2 cellular contexts compared by ENCODE assay signal in genomic region chr12:91183565-91183964, GRCh38.
TF ChIP-seq lines count a peak whose summit lies in the region.

No MANE protein-coding gene starts in this region.

TF ChIP-seq in IMR-90, 13 proteins besides CTCF, POLR2A, EP300 and RAD21:
- TF ChIP-seq ELK1 (IDR thresholded peaks at IDR 0.05; ENCODE audit: borderline replicate concordance, low read depth, low read length) = no peak
- no peak for TF ChIP-seq SMC3 (IDR thresholded peaks at IDR 0.05; ENCODE audit: low read depth, low read length)
- TF ChIP-seq BHLHE40 (IDR thresholded peaks at IDR 0.05; ENCODE audit: low read depth, low read length) = no peak
- no peak for TF ChIP-seq CEBPB (IDR thresholded peaks at IDR 0.05; ENCODE audit: low read depth, low read length)
- TF ChIP-seq FOS (IDR thresholded peaks at IDR 0.05; ENCODE audit: low read depth, low read length) = no peak
- no peak for TF ChIP-seq CHD1 (IDR thresholded peaks at IDR 0.05; ENCODE audit: low read depth, low read length)
- TF ChIP-seq MAFK (IDR thresholded peaks at IDR 0.05; ENCODE audit: low read depth, low read length) = no peak
- TF ChIP-seq NFE2L2 (IDR thresholded peaks at IDR 0.05; ENCODE audit: low read depth, low read length) = no peak
- no peak for TF ChIP-seq MXI1 (IDR thresholded peaks at IDR 0.05; ENCODE audit: borderline replicate concordance, low read depth, low read length)
- TF ChIP-seq RFX5 (IDR thresholded peaks at IDR 0.05; ENCODE audit: low read depth, low read length) = no peak
- no peak for TF ChIP-seq USF2 (IDR thresholded peaks at IDR 0.05; ENCODE audit: low read depth, low read length)

TF ChIP-seq in WTC11, 78 proteins besides CTCF, POLR2A, EP300 and RAD21:
- TF ChIP-seq ZNF138 (CRISPR knock-in tag; conservative IDR thresholded peaks at IDR 0.05) (no peak), SMAD4 (CRISPR knock-in tag; IDR thresholded peaks at IDR 0.05) (no peak), SMAD3 (CRISPR knock-in tag; IDR thresholded peaks at IDR 0.05; ENCODE audit: borderline replicate concordance) (no peak), TCF7 (CRISPR knock-in tag; IDR thresholded peaks at IDR 0.05; ENCODE audit: low read depth) (no peak), ZNF416 (CRISPR knock-in tag; IDR thresholded peaks at IDR 0.05) (no peak), ELF4 (CRISPR knock-in tag; IDR thresholded peaks at IDR 0.05; ENCODE audit: low read depth) (no peak), NR1H2 (CRISPR knock-in tag; IDR thresholded peaks at IDR 0.05) (no peak), PRDM15 (CRISPR knock-in tag; IDR thresholded peaks at IDR 0.05) (no peak), USF1 (CRISPR knock-in tag; IDR thresholded peaks at IDR 0.05) (no peak), ZNF219 (CRISPR knock-in tag; IDR thresholded peaks at IDR 0.05; ENCODE audit: borderline replicate concordance) (no peak), HMGA2 (CRISPR knock-in tag; IDR thresholded peaks at IDR 0.05) (no peak), ATF1 (CRISPR knock-in tag; IDR thresholded peaks at IDR 0.05) (no peak), ZNF263 (CRISPR knock-in tag; IDR thresholded peaks at IDR 0.05; ENCODE audit: low read depth) (no peak), CREB1 (CRISPR knock-in tag; IDR thresholded peaks at IDR 0.05) (no peak), NR2C2 (CRISPR knock-in tag; IDR thresholded peaks at IDR 0.05) (no peak), ESRRA (CRISPR knock-in tag; IDR thresholded peaks at IDR 0.05; ENCODE audit: borderline replicate concordance) (no peak), ERG (CRISPR knock-in tag; IDR thresholded peaks at IDR 0.05) (no peak), ZBTB21 (CRISPR knock-in tag; IDR thresholded peaks at IDR 0.05; ENCODE audit: borderline replicate concordance) (no peak), NFE2L1 (CRISPR knock-in tag; IDR thresholded peaks at IDR 0.05) (no peak), CREM (CRISPR knock-in tag; IDR thresholded peaks at IDR 0.05) (no peak)
